20 cellular contexts compared by ENCODE assay signal in genomic region chr21:45048026-45048698, GRCh38.
"Had no signal": no experiment of that assay in that cellular context is flagged by ENCODE, and none has a peak within 500 bp of the region (broad histone marks: within the 10 kb centered on the region; RNA-seq: fewer than 3 reads in every experiment).

No MANE protein-coding gene starts in this region.

- H3K9me3 ChIP-seq: colonic mucosa, mucosa of descending colon had no signal

- H3K27ac ChIP-seq: colonic mucosa, psoas muscle had no signal

- H3K36me3 ChIP-seq: colonic mucosa had no signal

- H3K4me1 ChIP-seq: colonic mucosa had no signal

- DNase-seq: activated CD4-positive, alpha-beta T cell treated with anti-CD3 and anti-CD28 coated beads, Interleukin-2, amount 10 ng/mL, durations not matched to agents 24 days and 14 days; activated CD8-positive, alpha-beta T cell treated with anti-CD3 and anti-CD28 coated beads, Interleukin-2, amount 10 ng/mL, durations not matched to agents 7 days and 5 days; activated naive CD4-positive, alpha-beta T cell treated with anti-CD3 and anti-CD28 coated beads, Interleukin-2, amount 10 ng/mL, durations not matched to agents 7 days and 5 days; activated naive CD8-positive, alpha-beta T cell treated with anti-CD3 and anti-CD28 coated beads, Interleukin-2, amount 50 U/mL, for 24 hours; activated T-cell treated with anti-CD3 and anti-CD28 coated beads, Interleukin-2, amount 50 U/mL, for 24 hours; anterior cingulate cortex; colonic mucosa; glutamatergic neuron; hippocampal formation; mucosa of descending colon; naive B cell; psoas muscle; right cardiac atrium; small intestine; stimulated activated CD4-positive, alpha-beta T cell treated with anti-CD3 and anti-CD28 coated beads, Interleukin-15, amount 100 ng/mL, for 24 hours; stimulated activated CD4-positive, alpha-beta T cell treated with anti-CD3 and anti-CD28 coated beads, Interleukin-2, amount 100 ng/mL, for 48 hours; T-helper 1 cell; T-helper 9 cell had no signal

- ATAC-seq: activated CD8-positive, alpha-beta T cell treated with anti-CD3 and anti-CD28 coated beads, Interleukin-2, amount 10 ng/mL, durations not matched to agents 7 days and 5 days; activated naive CD8-positive, alpha-beta T cell treated with anti-CD3 and anti-CD28 coated beads, Interleukin-2, amount 50 U/mL, for 24 hours; esophagus mucosa; mucosa of descending colon; psoas muscle; right cardiac atrium had no signal

- H3K4me3 ChIP-seq: colonic mucosa, mucosa of descending colon, psoas muscle had no signal

- H3K27me3 ChIP-seq: colonic mucosa had no signal

- FAIRE-seq: keratinocyte, small intestine had no signal
